In the genomic region with DNA sequence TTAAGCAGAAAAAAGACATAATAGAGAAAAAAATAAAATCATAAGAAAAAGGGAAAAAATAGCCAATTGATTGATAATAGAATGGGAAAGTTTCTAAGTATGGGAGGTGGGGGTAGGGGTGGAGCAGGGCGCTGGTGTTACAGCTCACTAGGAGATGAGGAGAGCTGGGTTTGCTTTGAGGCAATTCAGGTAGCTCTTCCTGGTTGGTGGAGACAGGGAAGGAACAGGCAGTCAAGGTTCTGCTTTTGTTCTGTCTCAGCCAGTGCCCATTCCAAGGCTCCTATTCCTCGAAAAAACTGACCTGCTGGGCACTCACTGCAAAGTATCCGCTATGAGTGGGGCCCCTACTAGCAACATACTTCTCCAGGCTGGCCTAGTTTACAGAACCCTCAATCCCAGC, we compare ENCODE assay signal across 29 cellular contexts. TPM values are rescaled to one million over a fixed set of nuclear protein-coding genes. Genes with fewer than 3 reads are reported as not detected.
A peak's percentile ranks its signal among the peaks of the same experiment; 100 is the strongest.
DNase-seq lines count a peak whose midpoint lies in the region; ATAC-seq, FAIRE-seq and TF ChIP-seq lines count a peak whose summit lies in the region.
"Had no signal": no experiment of that assay in that cellular context is flagged by ENCODE, and none has a peak within 500 bp of the region (broad histone marks: within the 10 kb centered on the region; RNA-seq: fewer than 3 reads in every experiment).

No MANE protein-coding gene starts in this region.

- no peaks in the 10 kb centered on the region for H3K36me3 Mint-ChIP-seq in GM23338 (ENCODE audit: low read depth)
- H3K36me3 Mint-ChIP-seq: activated naive CD8-positive, alpha-beta T cell; stimulated activated naive B cell treated with anti-CD40 and anti-IgM and Interleukin-4, amounts not matched to agents 10 μg/mL and 1 μg/mL and 100 μg/mL, for 72 hours had no signal

- H3K27ac Mint-ChIP-seq in GM23338: no peak overlapping the region
- H3K27ac Mint-ChIP-seq: activated naive CD8-positive, alpha-beta T cell; progenitor cell of endocrine pancreas had no signal

- DNase-seq in GM23338 (ENCODE audit: low spot score) (no peak), HepG2 (ENCODE audit: low spot score) (no peak), spleen (peak; percentile 35), NCI-H2029 treated with DMSO at 0.1 percent for 48 hours (lab: John Stamatoyannopoulos, UW) (no peak), thyroid gland (no peak), GM19238 (ENCODE audit: insufficient read length, low spot score) (no peak)
- DNase-seq: activated CD4-positive, alpha-beta T cell treated with anti-CD3 and anti-CD28 coated beads for 4 hours; central memory CD4-positive, alpha-beta T cell; DMS79 treated with DMSO at 0.1 percent for 48 hours; foreskin fibroblast; heart right ventricle; KBM-7; left cardiac atrium; mesenchymal stem cell; NCI-H1930; NCI-H226; NCI-H748 treated with DMSO at 0.1 percent for 48 hours; OCI-M1; SHP77; stimulated activated CD4-positive, alpha-beta T cell treated with anti-CD3 and anti-CD28 coated beads, Interleukin-2, amount 100 ng/mL, for 24 hours; stimulated activated naive B cell treated with anti-CD40 and anti-IgM and Interleukin-4, amounts not matched to agents 10 μg/mL and 1 μg/mL and 100 μg/mL, for 72 hours had no signal

- TF ChIP-seq POLR2A in HepG2 (IDR thresholded peaks at IDR 0.05; ENCODE audit: insufficient read depth in 1 of 2, low read depth in 2 of 2, low read length in 2 of 2) (no peak), spleen (IDR thresholded peaks at IDR 0.05) (no peak), thyroid gland (IDR thresholded peaks at IDR 0.05) (no peak)

- H2AFZ ChIP-seq in GM23338: peak overlapping the region; percentile 66
- H2AFZ ChIP-seq in SU-DHL-6 (ENCODE audit: low read depth, low read length, severe bottlenecking): peak overlapping the region; percentile 36
- peak overlapping the region; percentile 86 for H2AFZ ChIP-seq in HepG2 (ENCODE audit: low read length)

- no peak overlapping the region for H3K9ac ChIP-seq in SU-DHL-6 (ENCODE audit: low read length)
- H3K9ac ChIP-seq in HepG2 (ENCODE audit: insufficient read depth, low read depth, low read length): no peak overlapping the region

- peaks cover 3% of the 10 kb centered on the region; the same call in 1 of the 2 replicates for H4K20me1 ChIP-seq in GM23338 (replicated peaks; ENCODE audit: insufficient read depth)
- H4K20me1 ChIP-seq in SU-DHL-6 (ENCODE audit: low read depth, low read length): no peaks in the 10 kb centered on the region
- no peaks in the 10 kb centered on the region for H4K20me1 ChIP-seq in HepG2 (ENCODE audit: insufficient read depth, low read length)

- ATAC-seq in GM23338 (no peak), HepG2 (no peak)
- ATAC-seq: heart right ventricle; left cardiac atrium; stimulated activated naive B cell treated with anti-CD40 and anti-IgM and Interleukin-4, amounts not matched to agents 10 μg/mL and 1 μg/mL and 100 μg/mL, for 72 hours had no signal

- H3K9me3 ChIP-seq in SU-DHL-6 (ENCODE audit: insufficient read depth, low read length) (no peaks in the 10 kb centered on the region), HepG2 (ENCODE audit: low read length) (no peaks in the 10 kb centered on the region), spleen (no peaks in the 10 kb centered on the region), thyroid gland (no peaks in the 10 kb centered on the region)
- H3K9me3 ChIP-seq: ascending aorta, HAP-1, heart right ventricle had no signal

- H3K4me1 ChIP-seq in GM23338 (ENCODE audit: insufficient read depth): peaks cover 32% of the 10 kb centered on the region
- H3K4me1 ChIP-seq in HepG2 (ENCODE audit: insufficient read depth, low read length): peaks cover 54% of the 10 kb centered on the region
- peaks cover 34 to 50% (median 43%) of the 10 kb centered on the region in 6 donors for H3K4me1 ChIP-seq in spleen
- peaks cover 31 to 35% of the 10 kb centered on the region in 2 donors for H3K4me1 ChIP-seq in thyroid gland

- H3K4me3 Mint-ChIP-seq in GM23338: peak overlapping the region; percentile 12; the same call in 1 of the 3 replicates

- CTCF ChIA-PET in HepG2 (lab: Yijun Ruan, JAX; ENCODE audit: low intra/inter-chr PET ratio, low total read pairs): no interaction called here

- H3K4me2 ChIP-seq in GM23338 (no peak overlapping the region), SU-DHL-6 (ENCODE audit: low read depth, low read length, poor library complexity, severe bottlenecking) (no peak overlapping the region), HepG2 (ENCODE audit: low read depth, low read length) (peak overlapping the region; percentile 89)

- TF ChIP-seq EP300 in HepG2 (IDR thresholded peaks at IDR 0.05; ENCODE audit: low read depth in 2 of 2, low read length in 2 of 2) (no peak), HepG2 (CRISPR knock-in tag; IDR thresholded peaks at IDR 0.05; ENCODE audit: borderline replicate concordance) (no peak)

- no peaks in the 10 kb centered on the region for H3K9me3 Mint-ChIP-seq in GM23338
- H3K9me3 Mint-ChIP-seq: activated T-helper 1 cell treated with anti-CD3 and anti-CD28 coated beads, Interleukin-12 subunit alpha, Interleukin-12 subunit beta, Interleukin-2, Interleukin-4 antibody, amounts not matched to agents 30 ng/mL and 10 ng/mL and 1 ng/mL, durations not matched to agents 14 hours and 24 hours and 36 hours; stimulated activated naive B cell treated with anti-CD40 and anti-IgM and Interleukin-4, amounts not matched to agents 10 μg/mL and 1 μg/mL and 100 μg/mL, for 72 hours had no signal

- H3F3A ChIP-seq in GM23338 (replicated peaks; ENCODE audit: low read depth) (peaks cover 15% of the 10 kb centered on the region), SU-DHL-6 (ENCODE audit: insufficient read depth) (peaks cover 3% of the 10 kb centered on the region; the same call in 1 of the 2 replicates)

- POLR2A ChIA-PET in HepG2 (lab: Yijun Ruan, JAX): interaction anchor here (1.3 to 1.7 kb wide), 2 partner anchors 58 to 60 kb away, joined by 6 to 7 read pairs; a partner anchor contains a TSS

- H3K27me3 Mint-ChIP-seq in GM23338 (ENCODE audit: insufficient read depth, low read depth, poor library complexity): peaks cover 27% of the 10 kb centered on the region
- H3K27me3 Mint-ChIP-seq: activated naive CD8-positive, alpha-beta T cell; stimulated activated naive B cell treated with anti-CD40 and anti-IgM and Interleukin-4, amounts not matched to agents 10 μg/mL and 1 μg/mL and 100 μg/mL, for 72 hours had no signal

- TF ChIP-seq CTCF in GM23338 (conservative IDR thresholded peaks at IDR 0.05; ENCODE audit: low read depth in 2 of 2) (no peak), SU-DHL-6 (IDR thresholded peaks at IDR 0.05; ENCODE audit: insufficient read depth, low read length, poor library complexity, severe bottlenecking) (no peak), HepG2 (CRISPR knock-in tag; IDR thresholded peaks at IDR 0.05) (no peak), spleen (IDR thresholded peaks at IDR 0.05 in 8 of 11, conservative IDR thresholded peaks at IDR 0.05 in 3 of 11) (no peak), thyroid gland (IDR thresholded peaks at IDR 0.05) (no peak)

- peaks cover 4% of the 10 kb centered on the region; the same call in 1 of the 2 replicates for H3K9me2 ChIP-seq in GM23338 (ENCODE audit: insufficient read depth)
- no peaks in the 10 kb centered on the region for H3K9me2 ChIP-seq in SU-DHL-6 (replicated peaks; ENCODE audit: insufficient read depth, low read length)

- in situ Hi-C loops in HepG2 (cut with HindIII; ENCODE audit: extremely low pct_ligation_motif_present, low pct_unique_long_range_greater_than_20kb): no loop called here

- no peak for TF ChIP-seq RAD21 in HepG2 (CRISPR knock-in tag; IDR thresholded peaks at IDR 0.05)

- no TSS peak for BruUV-seq in HepG2 (replicated peaks; lab: Mats Ljungman, UMichigan)

- H3K27ac ChIP-seq in GM23338 (ENCODE audit: low read depth) (no peak overlapping the region), SU-DHL-6 (ENCODE audit: low read depth, low read length) (no peak overlapping the region), HepG2 (ENCODE audit: extremely low read length, insufficient read depth, low read length) (no peak overlapping the region), spleen (peak overlapping the region in 3 of 8 donors; percentile 84 to 92 (median 86)), thyroid gland (no peak overlapping the region)
- H3K27ac ChIP-seq: ascending aorta had no signal

- H3K27me3 ChIP-seq in GM23338 (ENCODE audit: insufficient read depth) (peaks cover 9% of the 10 kb centered on the region; the same call in 1 of the 2 replicates), SU-DHL-6 (ENCODE audit: low read length) (no peaks in the 10 kb centered on the region), HepG2 (ENCODE audit: control insufficient read depth in 1 of 2, insufficient read depth in 2 of 2, low read length in 2 of 2) (peaks cover 3 to 14% of the 10 kb centered on the region in 2 experiments; a peak in 3 of 5 replicates), spleen (replicated peaks in 1 of 7) (no peaks in the 10 kb centered on the region), thyroid gland (no peaks in the 10 kb centered on the region)
- H3K27me3 ChIP-seq: ascending aorta, heart right ventricle had no signal

- H3K36me3 ChIP-seq in GM23338 (ENCODE audit: insufficient read depth) (no peaks in the 10 kb centered on the region), SU-DHL-6 (ENCODE audit: low read length) (no peaks in the 10 kb centered on the region), HepG2 (replicated peaks in 1 of 2; ENCODE audit: control insufficient read depth in 1 of 2, insufficient read depth in 2 of 2, low read length in 2 of 2) (no peaks in the 10 kb centered on the region), spleen (no peaks in the 10 kb centered on the region), thyroid gland (no peaks in the 10 kb centered on the region)
- H3K36me3 ChIP-seq: ascending aorta, HAP-1, heart right ventricle had no signal

- no peak for FAIRE-seq in HepG2 (lab: Jason Lieb, UNC)
- FAIRE-seq: GM12892, TTC549 had no signal

- H3K4me3 ChIP-seq in GM23338 (no peak overlapping the region), SU-DHL-6 (ENCODE audit: insufficient read depth, low read length, poor library complexity, severe bottlenecking) (no peak overlapping the region), HepG2 (replicated peaks in 1 of 3; ENCODE audit: insufficient read depth in 1 of 3, low read depth in 2 of 3, low read length in 3 of 3) (peak overlapping the region in 1 of 3 experiments; percentile 23; a peak in 2 of 6 replicates), spleen (no peak overlapping the region), thyroid gland (replicated peaks in 1 of 3) (no peak overlapping the region)
- H3K4me3 ChIP-seq: ascending aorta, HAP-1, heart right ventricle had no signal

- H3K4me1 Mint-ChIP-seq in GM23338: peaks cover 42% of the 10 kb centered on the region

- H3K79me2 ChIP-seq in GM23338 (replicated peaks; ENCODE audit: insufficient read depth) (peaks cover 9% of the 10 kb centered on the region), SU-DHL-6 (ENCODE audit: insufficient read depth, low read length) (no peaks in the 10 kb centered on the region), HepG2 (ENCODE audit: insufficient read depth, low read length) (peaks cover 18% of the 10 kb centered on the region)

- WGBS in HepG2 (ENCODE audit: low lambda C conversion rate): 9% methylated on average over 3 of the region's 3 CpGs
- WGBS in spleen, 5 donors: 74 to 84% (median 77%) methylated on average over 3 of the region's 3 CpGs
- 81 to 82% methylated on average over 3 of the region's 3 CpGs for WGBS in thyroid gland, 2 donors

- intact Hi-C loops in HepG2 (cut with micrococcal nuclease; ENCODE audit: unreplicated experiment) (no loop called here), spleen (cut with DNase I; ENCODE audit: low total_unique reads) (no loop called here), thyroid gland (cut with DNase I) (no loop called here)

RNA-seq across cellular contexts. Expression of a gene that starts 1.7 kb away (rescaled TPM):
- total RNA-seq in GM23338 (2014; rRNA removed; shearing (Covaris generic)): 6.7 and 12.9 TPM in 2 replicates
- polyA plus RNA-seq in GM23338 (2016; fragmentation: Nextera tagmentation; extraction: Ambion mirVana): 2.5 and 2.9 TPM in 2 replicates
- total RNA-seq in HepG2 (2016; rRNA removed; fragmentation: Illumina TruSeq; extraction: Trizol): 3.0 and 5.9 TPM in 2 replicates
- total RNA-seq in HepG2 (2016; cell fraction: cytosol; rRNA removed; fragmentation: Illumina TruSeq; extraction: Trizol; ENCODE audit: low read depth): 1.1 and 2.4 TPM in 2 replicates
- total RNA-seq in HepG2 (2016; cell fraction: insoluble cytoplasmic fraction; rRNA removed; fragmentation: Illumina TruSeq; extraction: Trizol): 2.3 and 6.5 TPM in 2 replicates
- total RNA-seq in HepG2 (2016; cell fraction: membrane; rRNA removed; fragmentation: Illumina TruSeq; extraction: Trizol): 2.0 and 2.2 TPM in 2 replicates
- total RNA-seq in HepG2 (2016; cell fraction: nucleus; rRNA removed; fragmentation: Illumina TruSeq; extraction: Trizol): 6.5 and 8.1 TPM in 2 replicates
- polyA plus RNA-seq in HepG2 (2011; rRNA removed): 8.4 and 9.8 TPM in 2 replicates
- polyA plus RNA-seq in HepG2 (2011; cell fraction: cytosol; rRNA removed): 8.0 and 8.1 TPM in 2 replicates
- polyA plus RNA-seq in HepG2 (2011; cell fraction: nucleus; rRNA removed): 9.1 and 9.4 TPM in 2 replicates
- polyA plus RNA-seq in HepG2 (2012): 7.9 and 10.3 TPM in 2 replicates
- polyA plus RNA-seq in HepG2 (2016; cell fraction: cytosol; fragmentation: Illumina TruSeq; extraction: Trizol; ENCODE audit: low read depth): 0.29 and 0.40 TPM in 2 replicates
- polyA plus RNA-seq in HepG2 (2016; cell fraction: insoluble cytoplasmic fraction; fragmentation: Illumina TruSeq; extraction: Trizol; ENCODE audit: low read depth): 2.5 and 3.5 TPM in 2 replicates
- polyA plus RNA-seq in HepG2 (2016; cell fraction: membrane; fragmentation: Illumina TruSeq; extraction: Trizol; ENCODE audit: low read depth): 0.74 and 1.2 TPM in 2 replicates
- polyA plus RNA-seq in HepG2 (2016; cell fraction: nucleus; fragmentation: Illumina TruSeq; extraction: Trizol; ENCODE audit: insufficient read depth, low read depth): 11.8 and 13.7 TPM in 2 replicates
- 13.7 and 29.0 TPM in 2 replicates for polyA minus RNA-seq in HepG2 (2011; rRNA and poly(A)+ RNA removed; ENCODE audit: low replicate concordance)
- polyA minus RNA-seq in HepG2 (2011; cell fraction: cytosol; rRNA and poly(A)+ RNA removed): 9.9 and 11.2 TPM in 2 replicates
- polyA minus RNA-seq in HepG2 (2011; cell fraction: nucleus; rRNA and poly(A)+ RNA removed): 5.8 and 8.3 TPM in 2 replicates
- 10 to 100 TPM in 3 of 7 donors, 1 to 10 TPM in 4; 5.7 to 14.4 (median 9.4) TPM for total RNA-seq in spleen
- polyA plus RNA-seq in spleen: 1 to 10 TPM; 1.5 to 3.3 (median 2.8) TPM
- total RNA-seq in thyroid gland: 1 to 10 TPM; 6.6 to 9.5 (median 7.7) TPM

RNA-seq across cellular contexts. Expression of a gene that starts 19.1 kb away (rescaled TPM):
- total RNA-seq in GM23338 (2014; rRNA removed; shearing (Covaris generic)): 15.8 and 16.7 TPM in 2 replicates
- polyA plus RNA-seq in GM23338 (2016; fragmentation: Nextera tagmentation; extraction: Ambion mirVana): 10.5 and 11.8 TPM in 2 replicates
- 27.7 and 57.9 TPM in 2 replicates for total RNA-seq in HepG2 (2016; rRNA removed; fragmentation: Illumina TruSeq; extraction: Trizol)
- total RNA-seq in HepG2 (2016; cell fraction: cytosol; rRNA removed; fragmentation: Illumina TruSeq; extraction: Trizol; ENCODE audit: low read depth): 5.3 and 5.5 TPM in 2 replicates
- total RNA-seq in HepG2 (2016; cell fraction: insoluble cytoplasmic fraction; rRNA removed; fragmentation: Illumina TruSeq; extraction: Trizol): 29.7 and 60.7 TPM in 2 replicates
- 15.8 and 16.4 TPM in 2 replicates for total RNA-seq in HepG2 (2016; cell fraction: membrane; rRNA removed; fragmentation: Illumina TruSeq; extraction: Trizol)
- total RNA-seq in HepG2 (2016; cell fraction: nucleus; rRNA removed; fragmentation: Illumina TruSeq; extraction: Trizol): 44.6 and 50.0 TPM in 2 replicates
- 35.5 and 39.1 TPM in 2 replicates for polyA plus RNA-seq in HepG2 (2011; rRNA removed)
- 35.1 and 42.4 TPM in 2 replicates for polyA plus RNA-seq in HepG2 (2011; cell fraction: cytosol; rRNA removed)
- polyA plus RNA-seq in HepG2 (2011; cell fraction: nucleus; rRNA removed): 15.9 and 18.6 TPM in 2 replicates
- 26.8 and 32.8 TPM in 2 replicates for polyA plus RNA-seq in HepG2 (2012)
- 4.4 and 4.8 TPM in 2 replicates for polyA plus RNA-seq in HepG2 (2016; cell fraction: cytosol; fragmentation: Illumina TruSeq; extraction: Trizol; ENCODE audit: low read depth)
- 22.3 and 26.0 TPM in 2 replicates for polyA plus RNA-seq in HepG2 (2016; cell fraction: insoluble cytoplasmic fraction; fragmentation: Illumina TruSeq; extraction: Trizol; ENCODE audit: low read depth)
- polyA plus RNA-seq in HepG2 (2016; cell fraction: membrane; fragmentation: Illumina TruSeq; extraction: Trizol; ENCODE audit: low read depth): 8.6 and 9.7 TPM in 2 replicates
- 59.0 and 65.6 TPM in 2 replicates for polyA plus RNA-seq in HepG2 (2016; cell fraction: nucleus; fragmentation: Illumina TruSeq; extraction: Trizol; ENCODE audit: insufficient read depth, low read depth)
- 29.8 and 46.9 TPM in 2 replicates for polyA minus RNA-seq in HepG2 (2011; rRNA and poly(A)+ RNA removed; ENCODE audit: low replicate concordance)
- polyA minus RNA-seq in HepG2 (2011; cell fraction: cytosol; rRNA and poly(A)+ RNA removed): 15.0 and 15.6 TPM in 2 replicates
- 17.9 and 20.5 TPM in 2 replicates for polyA minus RNA-seq in HepG2 (2011; cell fraction: nucleus; rRNA and poly(A)+ RNA removed)
- total RNA-seq in spleen: 10 to 100 TPM in 4 of 7 donors, 1 to 10 TPM in 3; 8.7 to 15.4 (median 10.8) TPM
- 1 to 10 TPM; 5.8 to 7.1 (median 7.1) TPM for polyA plus RNA-seq in spleen
- 10 to 100 TPM; 22.8 to 32.9 (median 29.2) TPM for total RNA-seq in thyroid gland

RNA-seq across cellular contexts. Expression of a gene that starts 57.1 kb away (rescaled TPM):
- 22.8 and 25.7 TPM in 2 replicates for total RNA-seq in GM23338 (2014; rRNA removed; shearing (Covaris generic))
- polyA plus RNA-seq in GM23338 (2016; fragmentation: Nextera tagmentation; extraction: Ambion mirVana) (5.3 and 7.7 TPM in 2 replicates), HepG2 (2011; rRNA removed) (27.9 and 43.4 TPM in 2 replicates), spleen (1 to 10 TPM; 3.7 to 7.8 (median 3.7) TPM)
- total RNA-seq in HepG2 (2016; rRNA removed; fragmentation: Illumina TruSeq; extraction: Trizol) (8.4 and 21.2 TPM in 2 replicates), spleen (10 to 100 TPM; 20.7 to 37.8 (median 25.6) TPM), thyroid gland (10 to 100 TPM; 18.2 to 22.8 (median 20.4) TPM)
- 5.5 and 5.9 TPM in 2 replicates for total RNA-seq in HepG2 (2016; cell fraction: cytosol; rRNA removed; fragmentation: Illumina TruSeq; extraction: Trizol; ENCODE audit: low read depth)
- 6.5 and 21.5 TPM in 2 replicates for total RNA-seq in HepG2 (2016; cell fraction: insoluble cytoplasmic fraction; rRNA removed; fragmentation: Illumina TruSeq; extraction: Trizol)
- 8.5 and 9.2 TPM in 2 replicates for total RNA-seq in HepG2 (2016; cell fraction: membrane; rRNA removed; fragmentation: Illumina TruSeq; extraction: Trizol)
- 22.7 and 27.7 TPM in 2 replicates for total RNA-seq in HepG2 (2016; cell fraction: nucleus; rRNA removed; fragmentation: Illumina TruSeq; extraction: Trizol)
- polyA plus RNA-seq in HepG2 (2011; cell fraction: cytosol; rRNA removed): 24.2 and 26.5 TPM in 2 replicates
- 68.4 and 71.2 TPM in 2 replicates for polyA plus RNA-seq in HepG2 (2011; cell fraction: nucleus; rRNA removed)
- polyA plus RNA-seq in HepG2 (2012): 35.8 and 38.5 TPM in 2 replicates
- polyA plus RNA-seq in HepG2 (2016; cell fraction: cytosol; fragmentation: Illumina TruSeq; extraction: Trizol; ENCODE audit: low read depth): 4.3 and 4.5 TPM in 2 replicates
- polyA plus RNA-seq in HepG2 (2016; cell fraction: insoluble cytoplasmic fraction; fragmentation: Illumina TruSeq; extraction: Trizol; ENCODE audit: low read depth): 11.7 and 14.4 TPM in 2 replicates
- polyA plus RNA-seq in HepG2 (2016; cell fraction: membrane; fragmentation: Illumina TruSeq; extraction: Trizol; ENCODE audit: low read depth): 10.0 and 11.0 TPM in 2 replicates
- 48.6 and 52.0 TPM in 2 replicates for polyA plus RNA-seq in HepG2 (2016; cell fraction: nucleus; fragmentation: Illumina TruSeq; extraction: Trizol; ENCODE audit: insufficient read depth, low read depth)
- 49.9 and 152 TPM in 2 replicates for polyA minus RNA-seq in HepG2 (2011; rRNA and poly(A)+ RNA removed; ENCODE audit: low replicate concordance)
- polyA minus RNA-seq in HepG2 (2011; cell fraction: cytosol; rRNA and poly(A)+ RNA removed): 50.4 and 69.9 TPM in 2 replicates
- 56.1 and 70.2 TPM in 2 replicates for polyA minus RNA-seq in HepG2 (2011; cell fraction: nucleus; rRNA and poly(A)+ RNA removed)

Comparison
In these comparisons a context has a peak if more than half of its experiments do, and no peak if none do; other contexts are left out.
1. H2AFZ ChIP-seq: peak in every context shown above with its lines; median percentile 86 in HepG2; 66 in GM23338; 36 in SU-DHL-6.